In the genomic region with DNA sequence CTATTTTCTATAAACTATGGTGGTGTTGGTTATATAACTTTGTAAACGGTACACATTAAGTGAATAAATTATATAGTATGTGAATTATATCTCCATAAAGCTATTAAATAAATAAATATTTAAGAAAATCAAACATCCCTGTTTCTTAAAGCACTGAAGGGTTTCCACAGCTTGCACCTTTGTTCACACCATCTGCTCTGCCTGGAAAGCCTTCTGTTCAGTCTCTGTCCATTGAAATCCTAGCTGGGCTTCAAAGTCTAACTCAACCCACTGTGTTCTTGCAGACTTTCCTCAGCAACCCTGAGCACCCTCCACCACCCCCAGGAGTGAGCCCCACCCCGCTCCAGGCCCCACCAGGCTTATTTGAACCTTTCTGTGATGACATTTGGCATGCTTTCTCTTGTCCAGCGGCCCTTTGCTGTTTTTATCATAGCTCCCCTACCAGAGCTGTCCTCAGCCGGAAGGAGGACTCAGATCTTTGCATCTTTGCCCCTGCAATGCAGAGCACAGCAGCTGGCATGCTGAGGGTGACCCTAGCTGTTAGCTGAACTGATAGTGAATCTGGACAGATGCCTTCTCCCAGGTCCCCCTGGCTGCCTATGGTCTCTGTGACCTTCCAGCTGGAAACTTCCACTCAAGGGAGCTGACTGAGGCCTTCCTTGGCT, we compare ENCODE assay signal across 15 cellular contexts.
DNase-seq lines count a peak whose midpoint lies in the region; ATAC-seq and TF ChIP-seq lines count a peak whose summit lies in the region.
"Had no signal": no experiment of that assay in that cellular context is flagged by ENCODE, and none has a peak within 500 bp of the region (broad histone marks: within the 10 kb centered on the region; RNA-seq: fewer than 3 reads in every experiment).

No MANE protein-coding gene starts in this region.

- H3K9me3 Mint-ChIP-seq in activated naive CD4-positive, alpha-beta T cell treated with anti-CD3 and anti-CD28 coated beads, Interleukin-2, amount 10 ng/mL, durations not matched to agents 7 days and 5 days = no peaks in the 10 kb centered on the region
- H3K9me3 Mint-ChIP-seq: memory B cell had no signal

- H3K4me1 ChIP-seq in tibial artery = peaks cover 0 to 33% (median 18%) of the 10 kb centered on the region in 4 donors
- H3K4me1 ChIP-seq: parathyroid adenoma had no signal

- CTCF ChIA-PET in activated naive CD4-positive, alpha-beta T cell treated with anti-CD3 and anti-CD28 coated beads, Interleukin-2, amount 10 ng/mL, durations not matched to agents 7 days and 5 days (lab: Charles Lee) = interaction anchor here (0.6 to 1.6 kb wide), 5 partner anchors 8 to 127 kb away, joined by 3 to 4 read pairs (median 3); no protein-coding TSS in a partner anchor

- H3K4me3 ChIP-seq in tibial artery = no peak overlapping the region
- H3K4me3 ChIP-seq: GM12878 had no signal

- H3K36me3 Mint-ChIP-seq in activated naive CD4-positive, alpha-beta T cell treated with anti-CD3 and anti-CD28 coated beads, Interleukin-2, amount 10 ng/mL, durations not matched to agents 7 days and 5 days = peaks cover 4% of the 10 kb centered on the region
- H3K36me3 Mint-ChIP-seq in T-helper 17 cell (ENCODE audit: low read depth) = no peaks in the 10 kb centered on the region
- H3K36me3 Mint-ChIP-seq: memory B cell had no signal

- H3K9me3 ChIP-seq in T-helper 17 cell (ENCODE audit: control insufficient read depth, low read length, poor library complexity, severe bottlenecking) = no peaks in the 10 kb centered on the region
- H3K9me3 ChIP-seq in tibial artery = no peaks in the 10 kb centered on the region

- peaks cover 4% of the 10 kb centered on the region for H3K27me3 Mint-ChIP-seq in activated naive CD4-positive, alpha-beta T cell treated with anti-CD3 and anti-CD28 coated beads, Interleukin-2, amount 10 ng/mL, durations not matched to agents 7 days and 5 days
- no peaks in the 10 kb centered on the region for H3K27me3 Mint-ChIP-seq in T-helper 17 cell
- H3K27me3 Mint-ChIP-seq: memory B cell had no signal

- intact Hi-C loops in tibial artery (cut with DNase I; ENCODE audit: low total_unique reads) = no loop called here

- H3K4me3 Mint-ChIP-seq in activated naive CD4-positive, alpha-beta T cell treated with anti-CD3 and anti-CD28 coated beads, Interleukin-2, amount 10 ng/mL, durations not matched to agents 7 days and 5 days = no peak overlapping the region
- H3K4me3 Mint-ChIP-seq in T-helper 17 cell = no peak overlapping the region
- H3K4me3 Mint-ChIP-seq: memory B cell had no signal

- no peak for TF ChIP-seq CTCF in tibial artery (IDR thresholded peaks at IDR 0.05)

- peak overlapping the region; percentile 54 to 63 for H3K27ac ChIP-seq in tibial artery

- peaks cover 35% of the 10 kb centered on the region for H3K4me1 Mint-ChIP-seq in activated naive CD4-positive, alpha-beta T cell treated with anti-CD3 and anti-CD28 coated beads, Interleukin-2, amount 10 ng/mL, durations not matched to agents 7 days and 5 days
- H3K4me1 Mint-ChIP-seq in T-helper 17 cell = peaks cover 35% of the 10 kb centered on the region

- H3K36me3 ChIP-seq in tibial artery = no peaks in the 10 kb centered on the region

- no peaks in the 10 kb centered on the region for H3K27me3 ChIP-seq in tibial artery

- peak; percentile 13 for DNase-seq in activated naive CD4-positive, alpha-beta T cell treated with anti-CD3 and anti-CD28 coated beads, Interleukin-2, amount 10 ng/mL, durations not matched to agents 7 days and 5 days
- DNase-seq in activated naive CD4-positive, alpha-beta T cell treated with Interleukin-2 at 50 U/mL for 16 hours = no peak
- DNase-seq in T-helper 17 cell (no peak), islet precursor cell (peak; percentile 37), tibial artery (no peak), UCSD-AML1 (lab: John Stamatoyannopoulos, UW; ENCODE audit: unreplicated experiment) (no peak), Ammon's horn (ENCODE audit: low spot score) (no peak), NCI-H774 (lab: John Stamatoyannopoulos, UW) (no peak)
- DNase-seq: activated CD4-positive, CD25-positive, alpha-beta regulatory T cell treated with anti-CD3 and anti-CD28 coated beads, Interleukin-2, amount 50 U/mL, for 72 hours; DND-41; hypothalamus; NCI-H1436 treated with DMSO at 0.1 percent for 48 hours had no signal

- ATAC-seq in T-helper 17 cell = no peak
- ATAC-seq: GM12878 had no signal

- H3K27ac Mint-ChIP-seq in activated naive CD4-positive, alpha-beta T cell treated with anti-CD3 and anti-CD28 coated beads, Interleukin-2, amount 10 ng/mL, durations not matched to agents 7 days and 5 days = no peak overlapping the region
- peak overlapping the region; percentile 89 for H3K27ac Mint-ChIP-seq in T-helper 17 cell

Comparison
In these comparisons a context has a peak if more than half of its experiments do, and no peak if none do; other contexts are left out.
1. DNase-seq: peak in activated naive CD4-positive, alpha-beta T cell treated with anti-CD3 and anti-CD28 coated beads, Interleukin-2, amount 10 ng/mL, durations not matched to agents 7 days and 5 days (single experiment) and islet precursor cell (single experiment); none in activated naive CD4-positive, alpha-beta T cell treated with Interleukin-2 at 50 U/mL for 16 hours (single experiment), T-helper 17 cell (0 of 3), tibial artery (0 of 2), UCSD-AML1 (single experiment), Ammon's horn (single experiment) and NCI-H774 (single experiment).